In the genomic region with DNA sequence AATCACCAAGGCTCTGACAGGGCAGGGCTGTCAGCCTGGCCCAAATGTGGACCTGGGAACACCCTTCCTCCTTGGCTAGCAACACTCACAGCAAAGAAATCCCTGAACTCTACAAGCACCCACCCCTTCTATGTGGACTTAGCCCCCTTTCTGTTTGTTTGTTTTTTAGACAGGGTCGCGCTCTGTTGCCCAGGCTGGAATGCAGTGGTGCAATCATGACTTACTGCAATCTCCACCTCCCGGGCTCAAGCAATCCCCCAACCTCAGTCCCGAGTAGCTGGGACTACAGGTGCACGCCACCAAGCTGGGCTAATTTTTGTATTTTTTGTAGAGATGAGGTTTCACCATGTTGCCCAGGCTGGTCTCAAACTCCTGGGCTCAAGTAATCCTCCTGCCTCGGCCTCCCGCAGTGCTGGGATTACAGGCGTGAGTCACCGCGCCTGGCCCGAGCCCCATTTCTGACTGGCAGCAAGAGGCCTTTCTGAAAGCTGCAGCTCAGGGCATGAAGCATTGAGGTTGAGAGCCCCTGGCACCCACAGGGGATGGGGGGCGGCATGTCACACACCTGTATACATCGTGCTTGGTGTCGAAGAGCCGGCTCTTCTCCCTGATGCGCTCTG, we compare ENCODE assay signal across 19 cellular contexts. TPM values are rescaled to one million over a fixed set of nuclear protein-coding genes. Genes with fewer than 3 reads are reported as not detected.
DNase-seq lines count a peak whose midpoint lies in the region; ATAC-seq, FAIRE-seq and TF ChIP-seq lines count a peak whose summit lies in the region.
"Had no signal": no experiment of that assay in that cellular context is flagged by ENCODE, and none has a peak within 500 bp of the region (broad histone marks: within the 10 kb centered on the region; RNA-seq: fewer than 3 reads in every experiment).

No MANE protein-coding gene starts in this region.

- H3K27me3 Mint-ChIP-seq in mesothelial cell of epicardium (ENCODE audit: low read depth) = no peaks in the 10 kb centered on the region

- H3K9me3 ChIP-seq in A549 (no peaks in the 10 kb centered on the region), HUES48 (ENCODE audit: control insufficient read depth, insufficient read depth, low read length) (no peaks in the 10 kb centered on the region), ovary (no peaks in the 10 kb centered on the region)
- H3K9me3 ChIP-seq: heart right ventricle, mucosa of descending colon had no signal

- POLR2A ChIA-PET in A549 (lab: Yijun Ruan, JAX) = no interaction called here

- no peak overlapping the region for H3K4me3 Mint-ChIP-seq in mesothelial cell of epicardium
- H3K4me3 Mint-ChIP-seq: activated naive CD4-positive, alpha-beta T cell treated with anti-CD3 and anti-CD28 coated beads, Interleukin-2, amount 10 ng/mL, durations not matched to agents 7 days and 5 days; CD8-positive, alpha-beta T cell had no signal

- peak overlapping the region; percentile 90 for H3K27ac Mint-ChIP-seq in mesothelial cell of epicardium
- H3K27ac Mint-ChIP-seq: activated naive CD4-positive, alpha-beta T cell treated with anti-CD3 and anti-CD28 coated beads, Interleukin-2, amount 10 ng/mL, durations not matched to agents 7 days and 5 days; CD8-positive, alpha-beta T cell had no signal

- CTCF ChIA-PET in A549 (lab: Yijun Ruan, JAX) = interaction anchor here (0.5 to 3.5 kb wide), 3 partner anchors 17 to 1453 kb away, joined by 3 to 15 read pairs (median 3); no protein-coding TSS in a partner anchor

- H3K36me3 ChIP-seq in HUES48 (ENCODE audit: control insufficient read depth, insufficient read depth, low read length) = no peaks in the 10 kb centered on the region
- H3K36me3 ChIP-seq in ovary = no peaks in the 10 kb centered on the region
- H3K36me3 ChIP-seq: brain microvascular endothelial cell, heart right ventricle had no signal

- WGBS in A549 (ENCODE audit: missing lambda C conversion rate) = 64% methylated on average over 7 of the region's 16 CpGs
- WGBS in ovary, 3 donors = 84 to 89% (median 87%) methylated on average over 16 of the region's 16 CpGs

- H3K4me3 ChIP-seq in A549 = no peak overlapping the region
- H3K4me3 ChIP-seq in HUES48 (ENCODE audit: low read depth, low read length) = no peak overlapping the region
- no peak overlapping the region for H3K4me3 ChIP-seq in ovary
- H3K4me3 ChIP-seq: heart right ventricle, mucosa of descending colon had no signal

- peaks cover 32% of the 10 kb centered on the region for H3K4me1 Mint-ChIP-seq in mesothelial cell of epicardium
- H3K4me1 Mint-ChIP-seq: activated naive CD4-positive, alpha-beta T cell treated with anti-CD3 and anti-CD28 coated beads, Interleukin-2, amount 10 ng/mL, durations not matched to agents 7 days and 5 days had no signal

- intact Hi-C loops in ovary (cut with DNase I) = loop anchor here in 1 of 4 donors (10.0 kb wide), 1 partner anchor 46 kb away; no protein-coding TSS in a partner anchor

- FAIRE-seq in A549 (lab: Jason Lieb, UNC) = no peak
- FAIRE-seq: GM12891 had no signal

- peaks cover 51% of the 10 kb centered on the region for H3K27me3 ChIP-seq in HUES48 (ENCODE audit: control insufficient read depth, insufficient read depth, low read length)
- no peaks in the 10 kb centered on the region for H3K27me3 ChIP-seq in ovary
- H3K27me3 ChIP-seq: brain microvascular endothelial cell had no signal

- ATAC-seq in A549 = peak in 1 of 2 experiments; percentile 42; a peak in 3 of 6 replicates
- peak; percentile 1 for ATAC-seq in esophagus mucosa
- ATAC-seq: CD8-positive, alpha-beta T cell; heart right ventricle; sciatic nerve had no signal

- no peaks in the 10 kb centered on the region for H3K9me3 Mint-ChIP-seq in mesothelial cell of epicardium
- H3K9me3 Mint-ChIP-seq: activated naive CD4-positive, alpha-beta T cell treated with anti-CD3 and anti-CD28 coated beads, Interleukin-2, amount 10 ng/mL, durations not matched to agents 7 days and 5 days; CD8-positive, alpha-beta T cell had no signal

- TF ChIP-seq EP300 in A549 (IDR thresholded peaks at IDR 0.05) (no peak), ovary (IDR thresholded peaks at IDR 0.05) (no peak)

- no peak for TF ChIP-seq RAD21 in A549 (conservative IDR thresholded peaks at IDR 0.05 in 1 of 2, IDR thresholded peaks at IDR 0.05 in 1 of 2)

- peaks cover 26% of the 10 kb centered on the region for H3K36me3 Mint-ChIP-seq in mesothelial cell of epicardium
- H3K36me3 Mint-ChIP-seq: activated naive CD4-positive, alpha-beta T cell treated with anti-CD3 and anti-CD28 coated beads, Interleukin-2, amount 10 ng/mL, durations not matched to agents 7 days and 5 days; CD8-positive, alpha-beta T cell had no signal

- no peak for TF ChIP-seq POLR2A in A549 (IDR thresholded peaks at IDR 0.05; ENCODE audit: low read length)
- TF ChIP-seq POLR2A in ovary (IDR thresholded peaks at IDR 0.05) = no peak

- H3K4me2 ChIP-seq in A549 = peak overlapping the region; percentile 52

- no peak overlapping the region for H3K9ac ChIP-seq in HUES48 (ENCODE audit: low read depth, low read length)

- H3K4me1 ChIP-seq in A549 (peaks cover 34% of the 10 kb centered on the region), HUES48 (ENCODE audit: control insufficient read depth, insufficient read depth, low read length) (peaks cover 37% of the 10 kb centered on the region), ovary (ENCODE audit: insufficient read depth) (no peaks in the 10 kb centered on the region)
- H3K4me1 ChIP-seq: heart right ventricle had no signal

- TF ChIP-seq CTCF in A549 (IDR thresholded peaks at IDR 0.05) (no peak), mesothelial cell of epicardium (IDR thresholded peaks at IDR 0.05; ENCODE audit: unreplicated experiment) (no peak), ovary (IDR thresholded peaks at IDR 0.05) (no peak)

- H3K27ac ChIP-seq in A549 = peak overlapping the region in 1 of 2 experiments; percentile 71; a peak in 3 of 6 replicates
- peak overlapping the region; percentile 34 for H3K27ac ChIP-seq in HUES48 (ENCODE audit: low read depth, low read length)
- no peak overlapping the region for H3K27ac ChIP-seq in ovary
- H3K27ac ChIP-seq: brain microvascular endothelial cell, heart right ventricle had no signal

- DNase-seq in A549 (ENCODE audit: low read depth in 1 of 2, low spot score in 1 of 2) (no peak), mesothelial cell of epicardium (ENCODE audit: low spot score in 2 of 2, unreplicated experiment in 2 of 2) (no peak), ovary (no peak), NCI-H748 (lab: John Stamatoyannopoulos, UW; ENCODE audit: unreplicated experiment) (no peak), NCI-H1092 treated with DMSO at 0.1 percent for 48 hours (lab: John Stamatoyannopoulos, UW) (no peak), epidermal melanocyte (ENCODE audit: insufficient read length, low spot score) (no peak)
- DNase-seq: activated naive CD4-positive, alpha-beta T cell treated with anti-CD3 and anti-CD28 coated beads, Interleukin-2, amount 10 ng/mL, durations not matched to agents 7 days and 5 days; brain microvascular endothelial cell; CD8-positive, alpha-beta T cell; cortex of kidney; GF-D8; heart right ventricle; RPMI8226; stimulated activated CD4-positive, alpha-beta T cell treated with anti-CD3 and anti-CD28 coated beads, Interleukin-2, amount 100 ng/mL, for 24 hours had no signal

TF ChIP-seq in A549, 52 proteins besides CTCF, POLR2A, EP300 and RAD21:
- TF ChIP-seq FOSL2 (IDR thresholded peaks at IDR 0.05) (no peak), FOSL2 (CRISPR knock-in tag; IDR thresholded peaks at IDR 0.05) (peak; percentile 29; the same call in 1 of the 2 replicates), CHD4 (IDR thresholded peaks at IDR 0.05; ENCODE audit: borderline replicate concordance) (no peak), CEBPB (IDR thresholded peaks at IDR 0.05) (peak in 1 of 2 experiments; percentile 32; a peak in 1 of 4 replicates), MAZ (IDR thresholded peaks at IDR 0.05; ENCODE audit: borderline replicate concordance, low read depth, low read length) (no peak)

RNA-seq across cellular contexts. Expression of a gene that starts 16.2 kb away (rescaled TPM):
- polyA plus RNA-seq in A549 (2011; rRNA removed) (3.0 and 3.3 TPM in 2 replicates), A549 (2017; fragmentation: RNase III; extraction: RNeasy Plus Mini Kit Qiagen cat#74134 plus additional on column Dnase treatment) (5.1 to 6.4 TPM (median 5.7 TPM) in 3 replicates), ovary (under 1 TPM; 0.08 to 0.10 TPM)
- polyA plus RNA-seq in A549 (2012; cell fraction: cytosol; rRNA removed) = 5.8 and 8.1 TPM in 2 replicates
- 29.3 and 29.7 TPM in 2 replicates for polyA plus RNA-seq in A549 (2012; cell fraction: nucleus; rRNA removed)
- 5.0 and 8.3 TPM in 2 replicates for polyA minus RNA-seq in A549 (2011; rRNA and poly(A)+ RNA removed)
- total RNA-seq in esophagus mucosa (51.1 TPM), mesothelial cell of epicardium (14.7 to 16.0 TPM (median 15.7 TPM) in 3 replicates), ovary (10 to 100 TPM in 1 of 7 donors, 1 to 10 TPM in 3, under 1 TPM in 3; 0.08 to 12.4 (median 1.5) TPM)
